17 cellular contexts compared by ENCODE assay signal in genomic region chrX:11754958-11755645, GRCh38.
"Had no signal": no experiment of that assay in that cellular context is flagged by ENCODE, and none has a peak within 500 bp of the region (broad histone marks: within the 10 kb centered on the region; RNA-seq: fewer than 3 reads in every experiment).

No MANE protein-coding gene starts in this region.

- H3K36me3 ChIP-seq: brain microvascular endothelial cell, gastrocnemius medialis, sigmoid colon, upper lobe of left lung had no signal

- H3K9me3 ChIP-seq: gastrocnemius medialis, psoas muscle, sigmoid colon, upper lobe of left lung had no signal

- DNase-seq: activated CD4-positive, alpha-beta memory T cell treated with anti-CD3 and anti-CD28 coated beads for 36 hours; activated CD4-positive, CD25-positive, alpha-beta regulatory T cell treated with anti-CD3 and anti-CD28 coated beads, Interleukin-2, amount 50 U/mL, for 72 hours; activated gamma-delta T cell treated with Interleukin-2 at 50 U/mL for 16 hours; activated naive CD8-positive, alpha-beta T cell treated with anti-CD3 and anti-CD28 coated beads for 36 hours; activated T-cell treated with anti-CD3 and anti-CD28 coated beads, Interleukin-2, amount 50 U/mL, for 72 hours; brain microvascular endothelial cell; effector memory CD4-positive, alpha-beta T cell; gastrocnemius medialis; left ventricle myocardium superior; mesenchymal stem cell; psoas muscle; sigmoid colon; stimulated activated CD4-positive, alpha-beta T cell treated with anti-CD3 and anti-CD28 coated beads, Interleukin-2, amount 100 ng/mL, for 24 hours; stimulated activated naive CD4-positive, alpha-beta T cell had no signal

- H3K27me3 ChIP-seq: brain microvascular endothelial cell, gastrocnemius medialis, hepatocyte, sigmoid colon, upper lobe of left lung had no signal

- ATAC-seq: activated T-cell treated with anti-CD3 and anti-CD28 coated beads, Interleukin-2, amount 50 U/mL, for 72 hours; gastrocnemius medialis; left ventricle myocardium superior; natural killer cell treated with Interleukin-12 subunit alpha and Interleukin-12 subunit beta and Interleukin-15 and Interleukin-18, amount 100 ng/mL, for 72 hours; psoas muscle had no signal

- H3K4me3 ChIP-seq: gastrocnemius medialis, hepatocyte, psoas muscle, sigmoid colon, upper lobe of left lung had no signal

- H3K27ac ChIP-seq: brain microvascular endothelial cell, gastrocnemius medialis, hepatocyte, psoas muscle, sigmoid colon, upper lobe of left lung had no signal
